8 cellular contexts compared by ENCODE assay signal in genomic region chr10:77004917-77005564, GRCh38.
A peak's percentile ranks its signal among the peaks of the same experiment; 100 is the strongest.
DNase-seq lines count a peak whose midpoint lies in the region; ATAC-seq and TF ChIP-seq lines count a peak whose summit lies in the region.

No MANE protein-coding gene starts in this region.

- H3K9me2 ChIP-seq in Karpas-422 (replicated peaks; ENCODE audit: insufficient read depth, low read length): no peaks in the 10 kb centered on the region

- H3K4me1 ChIP-seq in Karpas-422 (ENCODE audit: low read length): no peaks in the 10 kb centered on the region
- H3K4me1 ChIP-seq in gastroesophageal sphincter: peaks cover 0 to 16% (median 0%) of the 10 kb centered on the region in 3 donors

- H3K4me2 ChIP-seq in Karpas-422 (ENCODE audit: low read depth, low read length, poor library complexity, severe bottlenecking): no peak overlapping the region

- peak; percentile 81 for ATAC-seq in gastroesophageal sphincter
- no peak for ATAC-seq in GM18505 (IDR thresholded peaks at IDR 0.05; ENCODE audit: unreplicated experiment)

- H3K79me2 ChIP-seq in Karpas-422 (ENCODE audit: low read length): no peaks in the 10 kb centered on the region

- no peak overlapping the region for H3K27ac ChIP-seq in Karpas-422 (ENCODE audit: low read length)
- H3K27ac ChIP-seq in gastroesophageal sphincter: peak overlapping the region in 3 of 4 donors; percentile 32 to 61 (median 50)

- H3K27me3 ChIP-seq in Karpas-422 (ENCODE audit: low read length): no peaks in the 10 kb centered on the region
- no peaks in the 10 kb centered on the region for H3K27me3 ChIP-seq in gastroesophageal sphincter

- no peak for TF ChIP-seq EP300 in gastroesophageal sphincter (IDR thresholded peaks at IDR 0.05)

- H3K9me3 ChIP-seq in Karpas-422 (ENCODE audit: low read length): no peaks in the 10 kb centered on the region
- peaks cover 0 to 5% (median 0%) of the 10 kb centered on the region in 3 donors for H3K9me3 ChIP-seq in gastroesophageal sphincter

- no peak overlapping the region for H2AFZ ChIP-seq in Karpas-422 (ENCODE audit: low read length)

- TF ChIP-seq CTCF in gastroesophageal sphincter (IDR thresholded peaks at IDR 0.05): peak; percentile 69 to 85 (median 79)

- TF ChIP-seq POLR2A in gastroesophageal sphincter (IDR thresholded peaks at IDR 0.05) (no peak), GM18505 (IDR thresholded peaks at IDR 0.05; ENCODE audit: borderline replicate concordance, extremely low read depth, insufficient read depth, insufficient read length) (no peak)

- H4K20me1 ChIP-seq in Karpas-422 (ENCODE audit: insufficient read depth, low read depth, low read length): no peaks in the 10 kb centered on the region

- H3K4me3 ChIP-seq in Karpas-422 (ENCODE audit: low read length) (no peak overlapping the region), gastroesophageal sphincter (no peak overlapping the region)

- 29 to 50% methylated on average over 2 of the region's 3 CpGs for WGBS in gastroesophageal sphincter (ENCODE audit: low coverage in 1 of 2), 2 donors

- DNase-seq in NCI-H446 (lab: John Stamatoyannopoulos, UW): peak; percentile 10 to 50
- no peak for DNase-seq in NCI-H446 treated with DMSO at 0.1 percent for 48 hours (lab: John Stamatoyannopoulos, UW)
- DNase-seq in Karpas-422: peak; percentile 57
- DNase-seq in SKM-1 treated with dmso at 0.1 percent for 144 hours (lab: John Stamatoyannopoulos, UW; ENCODE audit: unreplicated experiment): peak; percentile 57
- DNase-seq in pons (ENCODE audit: low spot score): peak; percentile 52
- DNase-seq in NCI-H524 treated with DMSO at 0.1 percent for 48 hours (lab: John Stamatoyannopoulos, UW): no peak

- no peaks in the 10 kb centered on the region for H3K36me3 ChIP-seq in Karpas-422 (ENCODE audit: insufficient read depth, low read length)
- H3K36me3 ChIP-seq in gastroesophageal sphincter: peaks cover 0 to 35% of the 10 kb centered on the region in 2 donors

- no peak overlapping the region for H3K9ac ChIP-seq in Karpas-422 (ENCODE audit: low read length)

Comparison
In these comparisons a context has a peak if more than half of its experiments do, and no peak if none do; other contexts are left out.
1. DNase-seq: peak in NCI-H446 (2 of 2), Karpas-422 (single experiment), SKM-1 treated with dmso at 0.1 percent for 144 hours (single experiment) and pons (single experiment); none in NCI-H446 treated with DMSO at 0.1 percent for 48 hours (single experiment) and NCI-H524 treated with DMSO at 0.1 percent for 48 hours (single experiment).